In the genomic region with DNA sequence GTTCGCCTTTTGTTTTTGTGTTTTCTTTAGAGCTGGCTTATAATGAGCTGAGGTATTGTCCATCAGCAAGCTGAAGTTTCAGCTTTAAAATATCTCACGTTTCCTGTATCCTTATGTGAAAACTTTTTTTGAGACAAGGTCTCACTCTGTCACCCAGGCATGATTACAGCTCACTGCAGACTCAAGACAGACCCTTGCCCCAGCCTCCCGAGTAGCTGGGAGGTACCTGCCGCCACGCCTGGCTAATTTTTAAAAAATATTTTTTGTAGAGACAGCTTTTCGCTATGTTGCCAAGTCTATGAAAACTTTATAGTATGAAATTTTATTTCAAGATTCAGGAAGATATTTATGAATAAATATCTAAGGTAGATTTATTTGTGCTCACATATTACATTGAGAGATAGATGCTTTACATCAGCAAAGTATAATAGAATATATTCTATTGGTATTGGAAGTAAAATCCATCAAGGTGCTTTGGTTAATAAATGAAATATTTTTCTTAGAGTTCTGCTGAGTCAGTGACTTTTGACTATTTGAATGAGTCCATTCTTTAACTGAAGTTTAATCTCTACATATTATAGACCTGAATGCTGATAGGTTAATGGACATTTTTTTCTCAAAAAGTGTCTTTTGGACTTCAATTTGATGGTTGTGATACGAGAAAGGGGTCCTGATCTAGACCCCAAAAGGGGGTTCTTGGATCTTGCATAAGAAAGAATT, we compare ENCODE assay signal across 17 cellular contexts. TPM values are rescaled to one million over a fixed set of nuclear protein-coding genes. Genes with fewer than 3 reads are reported as not detected.
"Had no signal": no experiment of that assay in that cellular context is flagged by ENCODE, and none has a peak within 500 bp of the region (broad histone marks: within the 10 kb centered on the region; RNA-seq: fewer than 3 reads in every experiment).

No MANE protein-coding gene starts in this region.

- DNase-seq: activated CD4-positive, alpha-beta T cell treated with anti-CD3 and anti-CD28 coated beads for 1 hour; activated CD4-positive, alpha-beta T cell treated with anti-CD3 and anti-CD28 coated beads, Interleukin-2, amount 50 U/mL, for 4 hours; activated naive CD4-positive, alpha-beta T cell treated with Interleukin-2 at 50 U/mL for 16 hours; effector CD8-positive, alpha-beta T cell; foreskin keratinocyte; kidney glomerular epithelial cell; stimulated activated CD4-positive, alpha-beta T cell treated with anti-CD3 and anti-CD28 coated beads, Interleukin-12 subunit alpha, Interleukin-12 subunit beta, amount 100 ng/mL, for 4 hours; stimulated activated CD4-positive, alpha-beta T cell treated with anti-CD3 and anti-CD28 coated beads, Interleukin-2, amount 100 ng/mL, for 24 hours; T-helper 1 cell; transverse colon had no signal

- H3K36me3 Mint-ChIP-seq: stimulated activated memory B cell treated with anti-CD40 and anti-IgM and Interleukin-4, amounts not matched to agents 10 μg/mL and 1 μg/mL and 100 μg/mL, for 72 hours had no signal

- ATAC-seq: foreskin keratinocyte; stimulated activated memory B cell treated with anti-CD40 and anti-IgM and Interleukin-4, amounts not matched to agents 10 μg/mL and 1 μg/mL and 100 μg/mL, for 72 hours had no signal

- H3K4me3 Mint-ChIP-seq: activated T-helper 17 cell treated with anti-CD3 and anti-CD28 coated beads, Interleukin-2, amount 50 U/mL, for 72 hours; central memory CD8-positive, alpha-beta T cell; stimulated activated memory B cell treated with anti-CD40 and anti-IgM and Interleukin-4, amounts not matched to agents 10 μg/mL and 1 μg/mL and 100 μg/mL, for 72 hours had no signal

- H3K27ac ChIP-seq: foreskin keratinocyte, parathyroid adenoma, VCaP had no signal

- H3K4me3 ChIP-seq: transverse colon had no signal

- H3K4me1 Mint-ChIP-seq: activated T-helper 17 cell treated with anti-CD3 and anti-CD28 coated beads, Interleukin-2, amount 50 U/mL, for 72 hours; stimulated activated memory B cell treated with anti-CD40 and anti-IgM and Interleukin-4, amounts not matched to agents 10 μg/mL and 1 μg/mL and 100 μg/mL, for 72 hours had no signal

- H3K27ac Mint-ChIP-seq: activated T-helper 17 cell treated with anti-CD3 and anti-CD28 coated beads, Interleukin-2, amount 50 U/mL, for 72 hours; stimulated activated memory B cell treated with anti-CD40 and anti-IgM and Interleukin-4, amounts not matched to agents 10 μg/mL and 1 μg/mL and 100 μg/mL, for 72 hours had no signal

- H3K4me1 ChIP-seq: foreskin keratinocyte, parathyroid adenoma had no signal

- H3K9ac ChIP-seq: parathyroid adenoma had no signal

- H3K36me3 ChIP-seq: transverse colon had no signal

- H2AFZ ChIP-seq: parathyroid adenoma had no signal

- H3K27me3 ChIP-seq: foreskin keratinocyte, transverse colon had no signal

- H3K27me3 Mint-ChIP-seq: activated T-helper 17 cell treated with anti-CD3 and anti-CD28 coated beads, Interleukin-2, amount 50 U/mL, for 72 hours had no signal

- H3K9me3 ChIP-seq: transverse colon had no signal

- H3K9me3 Mint-ChIP-seq: activated T-helper 17 cell treated with anti-CD3 and anti-CD28 coated beads, Interleukin-2, amount 50 U/mL, for 72 hours; central memory CD8-positive, alpha-beta T cell; stimulated activated memory B cell treated with anti-CD40 and anti-IgM and Interleukin-4, amounts not matched to agents 10 μg/mL and 1 μg/mL and 100 μg/mL, for 72 hours had no signal

RNA-seq across cellular contexts. Expression of gene C22orf31, which starts 21.4 kb away (rescaled TPM):
- total RNA-seq: activated T-helper 17 cell treated with anti-CD3 and anti-CD28 coated beads, Interleukin-2, amount 50 U/mL, for 72 hours; foreskin keratinocyte; subcutaneous adipose tissue; transverse colon had no signal
- polyA plus RNA-seq: foreskin keratinocyte, liver had no signal
